1 cellular context compared by ENCODE assay signal in genomic region chr5:62082370-62082778, GRCh38.
A peak's percentile ranks its signal among the peaks of the same experiment; 100 is the strongest.
TF ChIP-seq lines count a peak whose summit lies in the region.

No MANE protein-coding gene starts in this region.

TF ChIP-seq in SK-N-SH, 30 proteins besides CTCF, POLR2A, EP300 and RAD21 (continued from another document):
- TF ChIP-seq USF1 (IDR thresholded peaks at IDR 0.05; ENCODE audit: borderline replicate concordance, low read depth) (0 out of 2 replicates have a peak, but pooled peaks have one; percentile 3), RXRA (IDR thresholded peaks at IDR 0.05; ENCODE audit: borderline replicate concordance, low read depth) (peak; percentile 54; the same call in 1 of the 2 replicates), JUND (IDR thresholded peaks at IDR 0.05) (peak; percentile 97), MAX (IDR thresholded peaks at IDR 0.05; ENCODE audit: low read depth) (no peak), RCOR1 (IDR thresholded peaks at IDR 0.05; ENCODE audit: low read length) (peak; percentile 56), GABPA (IDR thresholded peaks at IDR 0.05; ENCODE audit: low read depth) (no peak), NRF1 (IDR thresholded peaks at IDR 0.05; ENCODE audit: low read depth, low read length) (no peak), ZBTB33 (IDR thresholded peaks at IDR 0.05; ENCODE audit: borderline replicate concordance, low read depth) (no peak), RFX5 (IDR thresholded peaks at IDR 0.05; ENCODE audit: low read length) (no peak), NFIC (IDR thresholded peaks at IDR 0.05; ENCODE audit: borderline replicate concordance) (peak; percentile 56; the same call in 1 of the 2 replicates), POLR2AphosphoS5 (IDR thresholded peaks at IDR 0.05; ENCODE audit: low read depth, low read length) (peak; percentile 73; the same call in 1 of the 2 replicates)
- TF ChIP-seq, protein P1, sequence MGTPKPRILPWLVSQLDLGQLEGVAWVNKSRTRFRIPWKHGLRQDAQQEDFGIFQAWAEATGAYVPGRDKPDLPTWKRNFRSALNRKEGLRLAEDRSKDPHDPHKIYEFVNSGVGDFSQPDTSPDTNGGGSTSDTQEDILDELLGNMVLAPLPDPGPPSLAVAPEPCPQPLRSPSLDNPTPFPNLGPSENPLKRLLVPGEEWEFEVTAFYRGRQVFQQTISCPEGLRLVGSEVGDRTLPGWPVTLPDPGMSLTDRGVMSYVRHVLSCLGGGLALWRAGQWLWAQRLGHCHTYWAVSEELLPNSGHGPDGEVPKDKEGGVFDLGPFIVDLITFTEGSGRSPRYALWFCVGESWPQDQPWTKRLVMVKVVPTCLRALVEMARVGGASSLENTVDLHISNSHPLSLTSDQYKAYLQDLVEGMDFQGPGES (IDR thresholded peaks at IDR 0.05; ENCODE audit: low read depth, low read length): no peak
TF ChIP-seq in SK-N-SH: peak in this region for 15.
